In genomic region chr1:14928412-14928811, GRCh38 we compare ENCODE assay signal across 15 cellular contexts.
DNase-seq lines count a peak whose midpoint lies in the region; ATAC-seq and TF ChIP-seq lines count a peak whose summit lies in the region.
"Had no signal": no experiment of that assay in that cellular context is flagged by ENCODE, and none has a peak within 500 bp of the region (broad histone marks: within the 10 kb centered on the region; RNA-seq: fewer than 3 reads in every experiment).

No MANE protein-coding gene starts in this region.

- no peaks in the 10 kb centered on the region for H3K9me3 Mint-ChIP-seq in MCF 10A (ENCODE audit: unreplicated experiment)
- no peaks in the 10 kb centered on the region for H3K9me3 Mint-ChIP-seq in osteocyte (ENCODE audit: unreplicated experiment)
- H3K9me3 Mint-ChIP-seq: GM23338 had no signal

- H3K36me3 ChIP-seq in breast epithelium (no peaks in the 10 kb centered on the region), vagina (no peaks in the 10 kb centered on the region)

- H3K36me3 Mint-ChIP-seq in MCF 10A (ENCODE audit: insufficient read depth, unreplicated experiment) (no peaks in the 10 kb centered on the region), osteocyte (ENCODE audit: unreplicated experiment) (peaks cover 4% of the 10 kb centered on the region)

- no peaks in the 10 kb centered on the region for H3K9me3 ChIP-seq in breast epithelium
- H3K9me3 ChIP-seq in vagina = no peaks in the 10 kb centered on the region

- H3K4me1 Mint-ChIP-seq in MCF 10A (ENCODE audit: insufficient read depth, unreplicated experiment) (peaks cover 12% of the 10 kb centered on the region), osteocyte (ENCODE audit: unreplicated experiment) (peaks cover 61% of the 10 kb centered on the region)

- no peak for TF ChIP-seq CTCF in breast epithelium (IDR thresholded peaks at IDR 0.05)
- TF ChIP-seq CTCF in MCF 10A (IDR thresholded peaks at IDR 0.05; ENCODE audit: unreplicated experiment) = no peak
- TF ChIP-seq CTCF in fibroblast of the aortic adventitia (IDR thresholded peaks at IDR 0.05; ENCODE audit: insufficient read depth, low read length) = no peak
- no peak for TF ChIP-seq CTCF in osteocyte (IDR thresholded peaks at IDR 0.05)
- no peak for TF ChIP-seq CTCF in vagina (IDR thresholded peaks at IDR 0.05)

- H3K27ac Mint-ChIP-seq in MCF 10A (ENCODE audit: low read depth, unreplicated experiment) = no peak overlapping the region
- peak overlapping the region; percentile 62 for H3K27ac Mint-ChIP-seq in osteocyte (ENCODE audit: unreplicated experiment)
- H3K27ac Mint-ChIP-seq: GM23338 had no signal

- H3K27ac ChIP-seq in breast epithelium = peak overlapping the region; percentile 49 to 73
- H3K27ac ChIP-seq in vagina = peak overlapping the region; percentile 86
- H3K27ac ChIP-seq: 22Rv1 had no signal

- no TSS peak for BruUV-seq in MCF 10A (replicated peaks; lab: Mats Ljungman, UMichigan)

- intact Hi-C loops in breast epithelium (cut with DNase I; ENCODE audit: low total_unique reads) (no loop called here), MCF 10A (cut with micrococcal nuclease) (no loop called here), vagina (cut with DNase I) (no loop called here)

- H3K4me1 ChIP-seq in breast epithelium (peaks cover 0 to 18% of the 10 kb centered on the region in 2 donors), vagina (peaks cover 68% of the 10 kb centered on the region)

- H3K27me3 Mint-ChIP-seq in MCF 10A (ENCODE audit: insufficient read depth, unreplicated experiment) (no peaks in the 10 kb centered on the region), osteocyte (ENCODE audit: unreplicated experiment) (no peaks in the 10 kb centered on the region)

- TF ChIP-seq POLR2A in breast epithelium (IDR thresholded peaks at IDR 0.05) = no peak
- TF ChIP-seq POLR2A in vagina (IDR thresholded peaks at IDR 0.05) = no peak

- DNase-seq in breast epithelium (ENCODE audit: low spot score in 2 of 2) (no peak), MCF 10A (ENCODE audit: unreplicated experiment) (no peak), fibroblast of the aortic adventitia (ENCODE audit: low read depth) (peak; percentile 40), osteocyte (ENCODE audit: extremely low spot score, unreplicated experiment) (no peak), vagina (ENCODE audit: extremely low spot score in 2 of 2) (no peak), AML-193 (lab: John Stamatoyannopoulos, UW) (no peak)
- DNase-seq in activated CD4-positive, alpha-beta T cell treated with anti-CD3 and anti-CD28 coated beads, Interleukin-2, amount 50 U/mL, for 1 hour = no peak
- DNase-seq: DND-41, NCI-H187, NCI-H226, NCI-H526, RPMI8226 had no signal

- CTCF ChIA-PET in MCF 10A (lab: Yijun Ruan, JAX) = interaction anchor here (0.6 to 0.9 kb wide), 2 partner anchors 14 to 100 kb away, joined by 3 to 4 read pairs; no protein-coding TSS in a partner anchor

- ATAC-seq in HG02763 (IDR thresholded peaks at IDR 0.05; ENCODE audit: unreplicated experiment) = no peak
- ATAC-seq: GM23338 had no signal

- POLR2A ChIA-PET in MCF 10A (lab: Yijun Ruan, JAX) = no interaction called here

- H3K4me3 Mint-ChIP-seq in MCF 10A (ENCODE audit: unreplicated experiment) (no peak overlapping the region), osteocyte (ENCODE audit: unreplicated experiment) (no peak overlapping the region)
- H3K4me3 Mint-ChIP-seq: GM23338 had no signal

- H3K4me3 ChIP-seq in breast epithelium = no peak overlapping the region
- H3K4me3 ChIP-seq in fibroblast of the aortic adventitia (ENCODE audit: low read depth, low read length) = no peak overlapping the region
- no peak overlapping the region for H3K4me3 ChIP-seq in vagina
- H3K4me3 ChIP-seq: GM23338 had no signal

- no peaks in the 10 kb centered on the region for H3K27me3 ChIP-seq in breast epithelium
- no peaks in the 10 kb centered on the region for H3K27me3 ChIP-seq in vagina
